ENCODE assay signal across 1 cellular context in the genomic region with DNA sequence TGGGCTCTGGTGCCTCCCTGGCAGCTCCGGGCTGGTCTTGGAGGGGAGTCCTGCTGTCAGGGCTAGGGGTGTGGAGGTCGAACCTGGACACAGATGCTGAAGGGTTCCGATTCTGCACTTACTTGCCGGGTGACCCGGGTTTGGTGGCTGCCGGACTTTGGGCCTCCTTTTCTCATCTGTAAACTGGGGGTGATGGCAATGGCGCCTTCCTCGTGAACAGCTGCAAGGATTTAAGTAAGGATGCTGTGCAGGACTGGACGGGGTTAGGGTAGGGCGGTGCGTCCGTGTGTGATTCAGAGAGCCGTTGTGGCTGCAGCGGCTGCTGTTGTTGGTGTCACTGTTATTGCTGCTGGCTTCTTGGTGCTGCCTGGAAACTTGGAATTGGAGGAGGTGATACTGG.
TF ChIP-seq lines count a peak whose summit lies in the region.

No MANE protein-coding gene starts in this region.

TF ChIP-seq in HepG2, 621 proteins besides CTCF, POLR2A, EP300 and RAD21:
- TF ChIP-seq MYPOP (CRISPR knock-in tag; IDR thresholded peaks at IDR 0.05) (no peak), ZNF746 (CRISPR knock-in tag; IDR thresholded peaks at IDR 0.05) (no peak), SPEN (CRISPR knock-in tag; IDR thresholded peaks at IDR 0.05; ENCODE audit: low read depth) (peak; percentile 16; the same call in 1 of the 2 replicates), ZNF260 (CRISPR knock-in tag; IDR thresholded peaks at IDR 0.05; ENCODE audit: borderline replicate concordance, low read depth) (no peak), ZNF225 (CRISPR knock-in tag; IDR thresholded peaks at IDR 0.05) (no peak), ZNF552 (CRISPR knock-in tag; IDR thresholded peaks at IDR 0.05; ENCODE audit: borderline replicate concordance) (no peak), RBFOX2 (IDR thresholded peaks at IDR 0.05; ENCODE audit: low read depth, low read length) (peak; percentile 59), ZSCAN21 (CRISPR knock-in tag; IDR thresholded peaks at IDR 0.05; ENCODE audit: borderline replicate concordance) (peak; percentile 19; the same call in 1 of the 2 replicates), RNF2 (conservative IDR thresholded peaks at IDR 0.05; ENCODE audit: low read depth) (no peak), ZNF230 (CRISPR knock-in tag; IDR thresholded peaks at IDR 0.05) (no peak), SRF (IDR thresholded peaks at IDR 0.05; ENCODE audit: low read depth, low read length) (no peak), MAFG (CRISPR knock-in tag; IDR thresholded peaks at IDR 0.05) (no peak), MED1 (CRISPR knock-in tag; IDR thresholded peaks at IDR 0.05) (no peak), ZBTB1 (CRISPR knock-in tag; IDR thresholded peaks at IDR 0.05; ENCODE audit: borderline replicate concordance) (no peak), HDAC2 (CRISPR knock-in tag; IDR thresholded peaks at IDR 0.05) (no peak), GPN1 (CRISPR knock-in tag; IDR thresholded peaks at IDR 0.05; ENCODE audit: borderline replicate concordance) (no peak), POLR2AphosphoS5 (IDR thresholded peaks at IDR 0.05; ENCODE audit: low read depth, low read length) (peak; percentile 40; the same call in 1 of the 2 replicates), ZNF83 (CRISPR knock-in tag; IDR thresholded peaks at IDR 0.05; ENCODE audit: borderline replicate concordance) (no peak), ZNF30 (CRISPR knock-in tag; IDR thresholded peaks at IDR 0.05) (no peak), ZNF562 (CRISPR knock-in tag; IDR thresholded peaks at IDR 0.05; ENCODE audit: borderline replicate concordance) (no peak), ZNF543 (CRISPR knock-in tag; IDR thresholded peaks at IDR 0.05) (no peak), CCAR2 (optimal IDR thresholded peaks at IDR 0.05; ENCODE audit: low read depth, low read length) (no peak), ZGPAT (CRISPR knock-in tag; IDR thresholded peaks at IDR 0.05) (no peak), ZSCAN29 (CRISPR knock-in tag; conservative IDR thresholded peaks at IDR 0.05) (no peak), ZNF644 (CRISPR knock-in tag; IDR thresholded peaks at IDR 0.05; ENCODE audit: low read depth) (no peak), ZSCAN25 (CRISPR knock-in tag; IDR thresholded peaks at IDR 0.05) (no peak), ZNF558 (CRISPR knock-in tag; IDR thresholded peaks at IDR 0.05; ENCODE audit: borderline replicate concordance) (no peak), ZNF224 (CRISPR knock-in tag; IDR thresholded peaks at IDR 0.05) (no peak), HBP1 (CRISPR knock-in tag; IDR thresholded peaks at IDR 0.05; ENCODE audit: low read depth) (no peak), NFIB (CRISPR knock-in tag; IDR thresholded peaks at IDR 0.05; ENCODE audit: borderline replicate concordance) (no peak), ZNF235 (CRISPR knock-in tag; IDR thresholded peaks at IDR 0.05; ENCODE audit: borderline replicate concordance) (0 out of 2 replicates have a peak, but pooled peaks have one; percentile 38), PTBP1 (IDR thresholded peaks at IDR 0.05; ENCODE audit: low read depth, low read length, poor library complexity, severe bottlenecking) (peak; percentile 29), ZNF572 (CRISPR knock-in tag; IDR thresholded peaks at IDR 0.05) (0 out of 2 replicates have a peak, but pooled peaks have one; percentile 5), HNRNPLL (IDR thresholded peaks at IDR 0.05; ENCODE audit: low read depth, low read length, poor library complexity, severe bottlenecking) (no peak), ZNF546 (CRISPR knock-in tag; conservative IDR thresholded peaks at IDR 0.05) (no peak), ZFP90 (CRISPR knock-in tag; IDR thresholded peaks at IDR 0.05; ENCODE audit: borderline replicate concordance) (no peak), PPARG (CRISPR knock-in tag; conservative IDR thresholded peaks at IDR 0.05) (no peak), CC2D1A (CRISPR knock-in tag; IDR thresholded peaks at IDR 0.05) (no peak), AGO2 (optimal IDR thresholded peaks at IDR 0.05; ENCODE audit: low read depth, low read length) (peak; percentile 67), SALL2 (CRISPR knock-in tag; IDR thresholded peaks at IDR 0.05) (no peak)
- TF ChIP-seq, protein P1, sequence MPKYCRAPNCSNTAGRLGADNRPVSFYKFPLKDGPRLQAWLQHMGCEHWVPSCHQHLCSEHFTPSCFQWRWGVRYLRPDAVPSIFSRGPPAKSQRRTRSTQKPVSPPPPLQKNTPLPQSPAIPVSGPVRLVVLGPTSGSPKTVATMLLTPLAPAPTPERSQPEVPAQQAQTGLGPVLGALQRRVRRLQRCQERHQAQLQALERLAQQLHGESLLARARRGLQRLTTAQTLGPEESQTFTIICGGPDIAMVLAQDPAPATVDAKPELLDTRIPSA (CRISPR knock-in tag; IDR thresholded peaks at IDR 0.05; ENCODE audit: borderline replicate concordance) = no peak
- TF ChIP-seq, protein P2, sequence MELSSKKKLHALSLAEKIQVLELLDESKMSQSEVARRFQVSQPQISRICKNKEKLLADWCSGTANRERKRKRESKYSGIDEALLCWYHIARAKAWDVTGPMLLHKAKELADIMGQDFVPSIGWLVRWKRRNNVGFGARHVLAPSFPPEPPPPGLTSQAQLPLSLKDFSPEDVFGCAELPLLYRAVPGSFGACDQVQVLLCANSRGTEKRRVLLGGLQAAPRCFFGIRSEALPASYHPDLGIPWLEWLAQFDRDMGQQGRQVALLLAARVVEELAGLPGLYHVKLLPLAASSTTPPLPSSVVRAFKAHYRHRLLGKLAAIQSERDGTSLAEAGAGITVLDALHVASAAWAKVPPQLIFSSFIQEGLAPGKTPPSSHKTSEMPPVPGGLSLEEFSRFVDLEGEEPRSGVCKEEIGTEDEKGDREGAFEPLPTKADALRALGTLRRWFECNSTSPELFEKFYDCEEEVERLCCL (CRISPR knock-in tag; IDR thresholded peaks at IDR 0.05; ENCODE audit: borderline replicate concordance) = no peak
- TF ChIP-seq, protein P3, sequence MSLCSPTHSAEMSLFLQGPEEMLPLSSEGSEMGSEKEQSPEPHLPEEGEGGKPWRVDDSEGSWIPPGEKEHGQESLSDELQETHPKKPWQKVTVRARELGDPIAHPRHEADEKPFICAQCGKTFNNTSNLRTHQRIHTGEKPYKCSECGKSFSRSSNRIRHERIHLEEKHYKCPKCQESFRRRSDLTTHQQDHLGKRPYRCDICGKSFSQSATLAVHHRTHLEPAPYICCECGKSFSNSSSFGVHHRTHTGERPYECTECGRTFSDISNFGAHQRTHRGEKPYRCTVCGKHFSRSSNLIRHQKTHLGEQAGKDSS (CRISPR knock-in tag; IDR thresholded peaks at IDR 0.05; ENCODE audit: borderline replicate concordance, low read depth) = no peak
